Comparison of ENCODE assay signal across 12 cellular contexts in the genomic region with DNA sequence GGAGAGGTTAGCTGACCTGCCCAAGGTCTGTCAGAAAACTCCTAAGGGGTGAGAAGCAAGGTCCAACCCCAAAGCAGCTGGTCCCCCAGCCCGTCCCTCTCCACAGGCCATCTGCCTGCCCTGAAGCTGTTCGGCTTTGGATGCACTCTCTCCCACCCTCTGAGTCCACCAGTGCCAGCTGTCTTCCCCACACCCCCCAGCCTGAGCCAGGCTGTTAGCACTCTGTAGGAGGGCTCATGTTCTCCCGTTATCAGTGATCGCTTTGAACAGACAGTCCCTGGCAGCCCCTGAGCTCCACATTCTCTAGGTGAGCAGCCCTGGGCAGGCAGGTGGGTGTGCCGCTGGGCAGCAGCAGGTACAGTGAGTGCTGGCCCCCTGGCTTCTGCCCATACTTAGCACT.
"Had no signal": no experiment of that assay in that cellular context is flagged by ENCODE, and none has a peak within 500 bp of the region (broad histone marks: within the 10 kb centered on the region; RNA-seq: fewer than 3 reads in every experiment).

No MANE protein-coding gene starts in this region.

- H3K27ac ChIP-seq: heart left ventricle, neutrophil, thyroid gland had no signal

- H3K36me3 ChIP-seq: heart left ventricle, neutrophil, thyroid gland had no signal

- ATAC-seq: heart left ventricle; natural killer cell; stimulated activated naive B cell treated with anti-CD40 and anti-IgM and Interleukin-4, amounts not matched to agents 10 μg/mL and 1 μg/mL and 100 μg/mL, for 72 hours had no signal

- H3K4me3 ChIP-seq: heart left ventricle, thyroid gland had no signal

- H3K4me1 ChIP-seq: heart left ventricle, thyroid gland had no signal

- H3K9me3 ChIP-seq: heart left ventricle, neutrophil, thyroid gland had no signal

- DNase-seq: activated CD4-positive, alpha-beta T cell treated with anti-CD3 and anti-CD28 coated beads for 1 hour; activated CD4-positive, alpha-beta T cell treated with anti-CD3 and anti-CD28 coated beads, Interleukin-2, amount 50 U/mL, for 4 hours; activated naive CD4-positive, alpha-beta T cell treated with Interleukin-2 at 50 U/mL for 16 hours; activated T-cell treated with anti-CD3 and anti-CD28 coated beads for 4 hours; mesendoderm; natural killer cell; posterior cingulate gyrus; stimulated activated CD4-positive, alpha-beta T cell treated with anti-CD3 and anti-CD28 coated beads, Interleukin-4, amount 100 ng/mL, for 1 hour; stimulated activated naive B cell treated with anti-CD40 and anti-IgM and Interleukin-4, amounts not matched to agents 10 μg/mL and 1 μg/mL and 100 μg/mL, for 72 hours; thyroid gland had no signal

- H3K27me3 ChIP-seq: neutrophil, thyroid gland had no signal
